In the genomic region with DNA sequence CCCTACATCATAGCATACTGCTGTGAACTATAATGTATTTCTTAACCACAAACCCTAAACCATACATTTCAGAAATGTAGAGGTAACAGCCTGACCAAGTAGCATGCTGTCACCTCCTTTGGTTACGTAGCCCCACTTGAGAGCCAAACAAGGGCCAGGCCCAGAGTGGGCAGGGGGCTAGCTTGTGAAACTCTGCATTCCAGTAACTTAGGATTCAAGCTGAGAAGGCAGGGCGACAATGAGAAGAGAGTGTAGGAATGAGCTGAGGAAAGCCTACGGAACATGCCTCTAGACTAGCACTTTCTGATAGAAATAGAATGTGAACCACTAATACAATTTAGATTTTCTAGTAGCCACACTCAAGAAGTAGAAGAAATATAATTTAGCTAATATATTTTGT, we compare ENCODE assay signal across 30 cellular contexts.
DNase-seq lines count a peak whose midpoint lies in the region; FAIRE-seq and TF ChIP-seq lines count a peak whose summit lies in the region.
"Had no signal": no experiment of that assay in that cellular context is flagged by ENCODE, and none has a peak within 500 bp of the region (broad histone marks: within the 10 kb centered on the region; RNA-seq: fewer than 3 reads in every experiment).

No MANE protein-coding gene starts in this region.

- H3K4me1 ChIP-seq in mesenchymal stem cell (ENCODE audit: control insufficient read depth, insufficient read depth, low read depth, low read length) (peaks cover 4% of the 10 kb centered on the region), neuronal stem cell (ENCODE audit: control insufficient read depth in 2 of 2, insufficient read depth in 1 of 2, low read depth in 1 of 2, low read length in 2 of 2) (peaks cover 6 to 7% of the 10 kb centered on the region in 2 donors)

- H3K14ac ChIP-seq in mesenchymal stem cell (ENCODE audit: low read length in 2 of 2) (no peak overlapping the region), neuronal stem cell (ENCODE audit: low read length) (no peak overlapping the region)

- H3K4ac ChIP-seq in mesenchymal stem cell (ENCODE audit: low read depth in 1 of 2, low read length in 2 of 2) (peak overlapping the region in 1 of 2 experiments; percentile 45), neuronal stem cell (ENCODE audit: low read length) (no peak overlapping the region)

- H4K91ac ChIP-seq in mesenchymal stem cell (ENCODE audit: low read length): no peak overlapping the region
- H4K91ac ChIP-seq in neuronal stem cell (ENCODE audit: low read depth, low read length, poor library complexity): no peak overlapping the region

- H2BK5ac ChIP-seq in mesenchymal stem cell (ENCODE audit: low read depth, low read length, poor library complexity, severe bottlenecking) (no peak overlapping the region), neuronal stem cell (ENCODE audit: low read length) (no peak overlapping the region)

- H2AK5ac ChIP-seq in mesenchymal stem cell (ENCODE audit: low read length, severe bottlenecking): no peak overlapping the region
- no peak overlapping the region for H2AK5ac ChIP-seq in neuronal stem cell (ENCODE audit: low read depth, low read length)

- in situ Hi-C loops in brain microvascular endothelial cell (cut with HindIII; ENCODE audit: low pct_ligation_motif_present, low sequenced_read_pairs): no loop called here

- peak overlapping the region in 1 of 2 experiments; percentile 49 for H2BK12ac ChIP-seq in mesenchymal stem cell (ENCODE audit: low read length in 2 of 2)
- no peak overlapping the region for H2BK12ac ChIP-seq in neuronal stem cell (ENCODE audit: low read length)

- peaks cover 86% of the 10 kb centered on the region for H3K4me1 Mint-ChIP-seq in HFFc6 (ENCODE audit: low read depth)
- H3K4me1 Mint-ChIP-seq: activated CD4-positive, alpha-beta T cell treated with anti-CD3 and anti-CD28 coated beads for 36 hours had no signal

- WGBS in mesenchymal stem cell: 98% methylated on average over 2 of the region's 3 CpGs
- WGBS in neuronal stem cell (ENCODE audit: extremely low coverage in 2 of 2, insufficient read length in 2 of 2, insufficient replicate concordance in 1 of 2), 2 donors: no CpG with 5 or more reads among the region's 3 CpGs

- TF ChIP-seq CTCF in HFFc6 (IDR thresholded peaks at IDR 0.05) (no peak), brain microvascular endothelial cell (IDR thresholded peaks at IDR 0.05; ENCODE audit: low read depth, low read length, missing control alignments) (no peak), D721Med (IDR thresholded peaks at IDR 0.05; ENCODE audit: insufficient read depth, missing control alignments) (no peak)

- peak overlapping the region; percentile 90 for H3K27ac Mint-ChIP-seq in HFFc6
- H3K27ac Mint-ChIP-seq: activated CD4-positive, alpha-beta T cell treated with anti-CD3 and anti-CD28 coated beads for 36 hours; activated CD8-positive, alpha-beta T cell treated with anti-CD3 and anti-CD28 coated beads for 36 hours; activated T-helper 2 cell treated with anti-CD3 and anti-CD28 coated beads, Interferon-gamma antibody, Interleukin-2, Interleukin-4, amounts not matched to agents 10 μg/mL and 5 μg/mL and 100 μg/mL, durations not matched to agents 14 hours and 24 hours and 36 hours; brain; memory B cell; progenitor cell of endocrine pancreas had no signal

- no peak overlapping the region for H3K4me3 ChIP-seq in brain microvascular endothelial cell (ENCODE audit: low read depth, low read length)
- H3K4me3 ChIP-seq in mesenchymal stem cell (ENCODE audit: insufficient read depth in 1 of 2, low read depth in 1 of 2, low read length in 2 of 2): no peak overlapping the region
- H3K4me3 ChIP-seq in neuronal stem cell (ENCODE audit: low read length in 2 of 2): no peak overlapping the region
- H3K4me3 ChIP-seq: dorsolateral prefrontal cortex, sigmoid colon, tibial artery had no signal

- no peak overlapping the region for H2BK15ac ChIP-seq in mesenchymal stem cell (ENCODE audit: low read depth, poor library complexity, severe bottlenecking)
- H2BK15ac ChIP-seq in neuronal stem cell (ENCODE audit: low read length): no peak overlapping the region

- no peak overlapping the region for H3K23ac ChIP-seq in mesenchymal stem cell (ENCODE audit: low read length in 2 of 2)
- H3K23ac ChIP-seq in neuronal stem cell (ENCODE audit: low read depth, low read length, poor library complexity): no peak overlapping the region

- H3K36me3 ChIP-seq in brain microvascular endothelial cell (replicated peaks): no peaks in the 10 kb centered on the region
- H3K36me3 ChIP-seq in mesenchymal stem cell (ENCODE audit: control insufficient read depth in 1 of 2, insufficient read depth in 2 of 2, low read depth in 1 of 2, low read length in 2 of 2): no peaks in the 10 kb centered on the region
- no peaks in the 10 kb centered on the region for H3K36me3 ChIP-seq in neuronal stem cell (replicated peaks in 1 of 2; ENCODE audit: control insufficient read depth in 2 of 2, insufficient read depth in 2 of 2, low read length in 2 of 2)
- H3K36me3 ChIP-seq: sigmoid colon, tibial artery had no signal

- H3K27me3 ChIP-seq in brain microvascular endothelial cell (replicated peaks) (no peaks in the 10 kb centered on the region), mesenchymal stem cell (ENCODE audit: control insufficient read depth in 1 of 2, insufficient read depth in 1 of 2, low read length in 2 of 2) (no peaks in the 10 kb centered on the region), neuronal stem cell (ENCODE audit: control insufficient read depth in 3 of 3, insufficient read depth in 3 of 3, low read depth in 1 of 3, low read length in 3 of 3) (no peaks in the 10 kb centered on the region)
- H3K27me3 ChIP-seq: dorsolateral prefrontal cortex, sigmoid colon, tibial artery had no signal

- no peak overlapping the region for H3K4me2 ChIP-seq in mesenchymal stem cell (ENCODE audit: low read length, poor library complexity, severe bottlenecking)
- no peak overlapping the region for H3K4me2 ChIP-seq in neuronal stem cell (ENCODE audit: insufficient read depth, low read length, poor library complexity, severe bottlenecking)

- no peak for FAIRE-seq in D721Med (lab: Jason Lieb, UNC)
- FAIRE-seq: frontal cortex, HTR-8/SVneo had no signal

- H3K18ac ChIP-seq in mesenchymal stem cell (ENCODE audit: low read depth in 1 of 2, low read length in 2 of 2) (peak overlapping the region in 1 of 2 experiments; percentile 41), neuronal stem cell (ENCODE audit: low read length) (no peak overlapping the region)

- H2AFZ ChIP-seq in mesenchymal stem cell (ENCODE audit: low read depth, low read length) (peak overlapping the region; percentile 81), neuronal stem cell (ENCODE audit: low read length) (no peak overlapping the region)

- H3K36me3 Mint-ChIP-seq in HFFc6 (ENCODE audit: low read depth): peaks cover 19% of the 10 kb centered on the region
- H3K36me3 Mint-ChIP-seq: brain, memory B cell had no signal

- H3K9me3 ChIP-seq in mesenchymal stem cell (ENCODE audit: control insufficient read depth, low read length) (no peaks in the 10 kb centered on the region), neuronal stem cell (replicated peaks in 1 of 2; ENCODE audit: control insufficient read depth in 2 of 2, insufficient read depth in 1 of 2, low read depth in 1 of 2, low read length in 2 of 2) (no peaks in the 10 kb centered on the region)
- H3K9me3 ChIP-seq: sigmoid colon, tibial artery had no signal

- H3K27ac ChIP-seq in brain microvascular endothelial cell (peak overlapping the region; percentile 98), mesenchymal stem cell (ENCODE audit: low read length, poor library complexity, severe bottlenecking) (no peak overlapping the region), neuronal stem cell (replicated peaks; ENCODE audit: low read length) (no peak overlapping the region)
- H3K27ac ChIP-seq: C4-2B, dorsolateral prefrontal cortex, sigmoid colon, tibial artery had no signal

- H3K9ac ChIP-seq in mesenchymal stem cell (ENCODE audit: low read length) (no peak overlapping the region), neuronal stem cell (ENCODE audit: low read depth, low read length, poor library complexity) (no peak overlapping the region)

- no peak overlapping the region for H3K4me3 Mint-ChIP-seq in HFFc6
- H3K4me3 Mint-ChIP-seq: activated CD4-positive, alpha-beta T cell treated with anti-CD3 and anti-CD28 coated beads for 36 hours; activated CD8-positive, alpha-beta T cell treated with anti-CD3 and anti-CD28 coated beads for 36 hours; brain; memory B cell had no signal

- H4K8ac ChIP-seq in mesenchymal stem cell (ENCODE audit: low read length) (no peak overlapping the region), neuronal stem cell (ENCODE audit: low read depth, low read length) (no peak overlapping the region)

- H3K79me1 ChIP-seq in mesenchymal stem cell (replicated peaks; ENCODE audit: low read length, poor library complexity, severe bottlenecking) (no peaks in the 10 kb centered on the region), neuronal stem cell (ENCODE audit: low read depth, low read length) (no peaks in the 10 kb centered on the region)

- H3K9me3 Mint-ChIP-seq in HFFc6: no peaks in the 10 kb centered on the region
- H3K9me3 Mint-ChIP-seq: activated CD8-positive, alpha-beta T cell treated with anti-CD3 and anti-CD28 coated beads for 36 hours; activated T-helper 2 cell treated with anti-CD3 and anti-CD28 coated beads, Interferon-gamma antibody, Interleukin-2, Interleukin-4, amounts not matched to agents 10 μg/mL and 5 μg/mL and 100 μg/mL, durations not matched to agents 14 hours and 24 hours and 36 hours; brain; memory B cell had no signal

- DNase-seq in HFFc6: no peak
- DNase-seq in brain microvascular endothelial cell: no peak
- no peak for DNase-seq in mesenchymal stem cell
- no peak for DNase-seq in medulla oblongata (ENCODE audit: extremely low spot score)
- no peak for DNase-seq in D721Med (ENCODE audit: insufficient read length, low spot score)
- DNase-seq in neuronal stem cell (ENCODE audit: low spot score): no peak
- DNase-seq in kidney glomerular epithelial cell (lab: John Stamatoyannopoulos, UW): no peak
- DNase-seq: activated CD4-positive, alpha-beta T cell treated with anti-CD3 and anti-CD28 coated beads for 36 hours; activated CD8-positive, alpha-beta T cell treated with anti-CD3 and anti-CD28 coated beads for 36 hours; activated naive CD4-positive, alpha-beta T cell treated with anti-CD3 and anti-CD28 coated beads, Interleukin-2, amount 50 U/mL, for 16 hours; cerebellar nuclear complex; DND-41; dorsolateral prefrontal cortex; Kasumi-1; NCI-H1417; NCI-H2029; NCI-H526 treated with DMSO at 0.1 percent for 48 hours; PC-3; SHP77; sigmoid colon; stimulated activated CD4-positive, alpha-beta T cell treated with anti-CD3 and anti-CD28 coated beads, Interleukin-4, amount 100 ng/mL, for 24 hours; T-helper 2 cell; tibial artery had no signal

- H3K27me3 Mint-ChIP-seq in HFFc6 (ENCODE audit: insufficient read depth): no peaks in the 10 kb centered on the region; the same call in 1 of the 2 replicates
- H3K27me3 Mint-ChIP-seq: activated CD4-positive, alpha-beta T cell treated with anti-CD3 and anti-CD28 coated beads for 36 hours; activated CD8-positive, alpha-beta T cell treated with anti-CD3 and anti-CD28 coated beads for 36 hours; brain; progenitor cell of endocrine pancreas had no signal

- H2BK120ac ChIP-seq in mesenchymal stem cell (ENCODE audit: low read depth, low read length) (no peak overlapping the region), neuronal stem cell (ENCODE audit: low read depth, low read length) (no peak overlapping the region)
